In the genomic region with DNA sequence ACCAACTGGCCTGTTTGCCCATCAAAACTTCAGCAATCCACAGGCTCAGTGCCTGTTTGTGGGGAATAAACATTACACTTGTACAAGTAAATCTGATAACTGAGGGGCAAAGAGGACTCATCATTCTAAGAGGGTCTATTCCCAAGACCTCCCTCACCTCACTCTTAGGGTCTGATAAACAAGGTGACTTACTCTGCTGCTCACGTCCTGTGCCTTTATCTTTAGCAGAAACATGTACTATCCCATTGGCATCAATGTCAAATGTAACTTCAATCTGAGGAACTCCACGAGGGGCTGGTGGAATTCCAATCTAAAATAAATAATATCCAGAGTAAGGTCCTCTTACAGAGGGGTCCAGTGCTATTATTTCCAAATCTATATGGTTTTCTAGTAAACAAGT, we compare ENCODE assay signal across 17 cellular contexts. TPM values are rescaled to one million over a fixed set of nuclear protein-coding genes. Genes with fewer than 3 reads are reported as not detected.
DNase-seq lines count a peak whose midpoint lies in the region; ATAC-seq and TF ChIP-seq lines count a peak whose summit lies in the region.
"Had no signal": no experiment of that assay in that cellular context is flagged by ENCODE, and none has a peak within 500 bp of the region (broad histone marks: within the 10 kb centered on the region; RNA-seq: fewer than 3 reads in every experiment).

No MANE protein-coding gene starts in this region.

- peaks cover 48 to 80% (median 63%) of the 10 kb centered on the region in 3 experiments for H3K36me3 ChIP-seq in naive thymus-derived CD4-positive, alpha-beta T cell (ENCODE audit: control insufficient read depth in 2 of 3, insufficient read depth in 3 of 3, low read length in 3 of 3)

- CTCF ChIA-PET in CD4-positive, alpha-beta T cell (lab: Charles Lee), result interaction anchor here (1.1 kb wide), 1 partner anchor 10 kb away, joined by 4 read pairs; no protein-coding TSS in a partner anchor
- CTCF ChIA-PET in naive thymus-derived CD4-positive, alpha-beta T cell (lab: Charles Lee), result no interaction called here

- H3K27me3 Mint-ChIP-seq in activated T-cell treated with anti-CD3 and anti-CD28 coated beads, Interleukin-2, amount 50 U/mL, for 24 hours, result no peaks in the 10 kb centered on the region
- no peaks in the 10 kb centered on the region for H3K27me3 Mint-ChIP-seq in CD4-positive, alpha-beta T cell
- no peaks in the 10 kb centered on the region for H3K27me3 Mint-ChIP-seq in T-helper 17 cell
- no peaks in the 10 kb centered on the region for H3K27me3 Mint-ChIP-seq in naive thymus-derived CD4-positive, alpha-beta T cell

- H3K27me3 ChIP-seq in CD4-positive, alpha-beta T cell (ENCODE audit: control insufficient read depth, insufficient read depth, low read length), result no peaks in the 10 kb centered on the region
- H3K27me3 ChIP-seq in naive thymus-derived CD4-positive, alpha-beta T cell (ENCODE audit: control insufficient read depth in 2 of 2, insufficient read depth in 2 of 2, low read length in 2 of 2), result no peaks in the 10 kb centered on the region
- H3K27me3 ChIP-seq: BE2C had no signal

- H3K4me1 Mint-ChIP-seq in activated T-cell treated with anti-CD3 and anti-CD28 coated beads, Interleukin-2, amount 50 U/mL, for 24 hours (ENCODE audit: low read depth), result peaks cover 20% of the 10 kb centered on the region
- H3K4me1 Mint-ChIP-seq in CD4-positive, alpha-beta T cell (ENCODE audit: low read depth), result peaks cover 11% of the 10 kb centered on the region
- H3K4me1 Mint-ChIP-seq in T-helper 17 cell, result peaks cover 10% of the 10 kb centered on the region
- peaks cover 0 to 24% (median 17%) of the 10 kb centered on the region in 7 donors for H3K4me1 Mint-ChIP-seq in naive thymus-derived CD4-positive, alpha-beta T cell

- H3K4me3 Mint-ChIP-seq in activated T-cell treated with anti-CD3 and anti-CD28 coated beads, Interleukin-2, amount 50 U/mL, for 24 hours, result no peak overlapping the region
- H3K4me3 Mint-ChIP-seq in CD4-positive, alpha-beta T cell, result no peak overlapping the region
- no peak overlapping the region for H3K4me3 Mint-ChIP-seq in T-helper 17 cell
- H3K4me3 Mint-ChIP-seq in naive thymus-derived CD4-positive, alpha-beta T cell, result no peak overlapping the region
- H3K4me3 Mint-ChIP-seq: CD8-positive, alpha-beta T cell had no signal

- peak overlapping the region; percentile 29 for H3K27ac Mint-ChIP-seq in activated T-cell treated with anti-CD3 and anti-CD28 coated beads, Interleukin-2, amount 50 U/mL, for 24 hours
- peak overlapping the region; percentile 30 for H3K27ac Mint-ChIP-seq in CD4-positive, alpha-beta T cell
- H3K27ac Mint-ChIP-seq in T-helper 17 cell, result peak overlapping the region; percentile 85
- peak overlapping the region in 2 of 9 donors; percentile 17 to 44 for H3K27ac Mint-ChIP-seq in naive thymus-derived CD4-positive, alpha-beta T cell
- H3K27ac Mint-ChIP-seq: CD8-positive, alpha-beta T cell had no signal

- H3K9me3 Mint-ChIP-seq in activated T-cell treated with anti-CD3 and anti-CD28 coated beads, Interleukin-2, amount 50 U/mL, for 24 hours, result no peaks in the 10 kb centered on the region
- no peaks in the 10 kb centered on the region for H3K9me3 Mint-ChIP-seq in CD4-positive, alpha-beta T cell
- peaks cover 0 to 2% (median 0%) of the 10 kb centered on the region in 11 donors for H3K9me3 Mint-ChIP-seq in naive thymus-derived CD4-positive, alpha-beta T cell
- H3K9me3 Mint-ChIP-seq: CD8-positive, alpha-beta T cell had no signal

- ATAC-seq in CD4-positive, alpha-beta T cell (ENCODE audit: poor library complexity), result no peak
- no peak for ATAC-seq in T-helper 17 cell
- no peak for ATAC-seq in naive thymus-derived CD4-positive, alpha-beta T cell
- ATAC-seq in HG02588 (IDR thresholded peaks at IDR 0.05; ENCODE audit: unreplicated experiment), result no peak
- ATAC-seq: CD8-positive, alpha-beta T cell had no signal

- H3K27ac ChIP-seq in CD4-positive, alpha-beta T cell (ENCODE audit: low read depth, low read length), result peak overlapping the region; percentile 29
- H3K27ac ChIP-seq in naive thymus-derived CD4-positive, alpha-beta T cell (ENCODE audit: low read depth, low read length), result peak overlapping the region; percentile 29
- no peak overlapping the region for H3K27ac ChIP-seq in coronary artery
- H3K27ac ChIP-seq: C4-2B had no signal

- H3K36me3 Mint-ChIP-seq in activated T-cell treated with anti-CD3 and anti-CD28 coated beads, Interleukin-2, amount 50 U/mL, for 24 hours (ENCODE audit: low read depth), result peaks cover 96% of the 10 kb centered on the region
- peaks cover 89% of the 10 kb centered on the region for H3K36me3 Mint-ChIP-seq in CD4-positive, alpha-beta T cell (ENCODE audit: low read depth)
- H3K36me3 Mint-ChIP-seq in T-helper 17 cell (ENCODE audit: low read depth), result peaks cover 11% of the 10 kb centered on the region
- peaks cover 21 to 55% (median 48%) of the 10 kb centered on the region in 5 donors for H3K36me3 Mint-ChIP-seq in naive thymus-derived CD4-positive, alpha-beta T cell

- no peaks in the 10 kb centered on the region for H3K4me1 ChIP-seq in naive thymus-derived CD4-positive, alpha-beta T cell (ENCODE audit: control insufficient read depth in 2 of 2, insufficient read depth in 2 of 2, low read length in 2 of 2)
- H3K4me1 ChIP-seq: BE2C, HAP-1 had no signal

- no peak overlapping the region for H3K4me3 ChIP-seq in naive thymus-derived CD4-positive, alpha-beta T cell (ENCODE audit: low read length)
- H3K4me3 ChIP-seq in coronary artery, result no peak overlapping the region
- H3K4me3 ChIP-seq: HAP-1 had no signal

- DNase-seq in activated T-cell treated with anti-CD3 and anti-CD28 coated beads, Interleukin-2, amount 50 U/mL, for 24 hours, result no peak
- DNase-seq in activated T-cell treated with anti-CD3 and anti-CD28 coated beads for 4 hours, result no peak
- DNase-seq in CD4-positive, alpha-beta T cell, result no peak
- no peak for DNase-seq in T-helper 17 cell
- no peak for DNase-seq in naive thymus-derived CD4-positive, alpha-beta T cell
- DNase-seq in coronary artery (ENCODE audit: low spot score), result no peak
- DNase-seq: ACHN; BE2C; CD8-positive, alpha-beta T cell; COR-L47; DMS153; DMS79 treated with DMSO at 0.1 percent for 48 hours; EL; GOT3 had no signal

- intact Hi-C loops in CD4-positive, alpha-beta T cell (cut with DNase I, micrococcal nuclease), result no loop called here
- intact Hi-C loops in naive thymus-derived CD4-positive, alpha-beta T cell (cut with micrococcal nuclease), result no loop called here

- POLR2A ChIA-PET in CD4-positive, alpha-beta T cell (lab: Charles Lee), result no interaction called here
- POLR2A ChIA-PET in naive thymus-derived CD4-positive, alpha-beta T cell (lab: Charles Lee), result interaction anchor here (1.1 to 3.1 kb wide), 3 partner anchors 14 to 28 kb away, joined by 4 to 16 read pairs (median 5); a partner anchor contains a TSS

- no peak for TF ChIP-seq CTCF in CD4-positive, alpha-beta T cell (IDR thresholded peaks at IDR 0.05)
- TF ChIP-seq CTCF in coronary artery (IDR thresholded peaks at IDR 0.05), result no peak

- no peaks in the 10 kb centered on the region for H3K9me3 ChIP-seq in CD4-positive, alpha-beta T cell (ENCODE audit: control insufficient read depth, low read length)
- no peaks in the 10 kb centered on the region for H3K9me3 ChIP-seq in T-helper 17 cell (ENCODE audit: control insufficient read depth, low read length, poor library complexity, severe bottlenecking)
- no peaks in the 10 kb centered on the region for H3K9me3 ChIP-seq in naive thymus-derived CD4-positive, alpha-beta T cell (ENCODE audit: control insufficient read depth in 2 of 3, low read length in 3 of 3)
- H3K9me3 ChIP-seq: BE2C, HAP-1 had no signal

RNA-seq across cellular contexts. Expression of a gene that starts 14.6 kb away (rescaled TPM):
- 100 to 1,000 TPM; 178 to 187 TPM for total RNA-seq in CD4-positive, alpha-beta T cell
- total RNA-seq in T-helper 17 cell, result 100 to 1,000 TPM; 150 to 165 TPM
- total RNA-seq in naive thymus-derived CD4-positive, alpha-beta T cell, result 100 to 1,000 TPM in 2 of 5 experiments, 10 to 100 TPM in 3; 40.6 to 137 (median 84.1) TPM
- 10 to 100 TPM; 19.0 to 21.8 TPM for polyA plus RNA-seq in naive thymus-derived CD4-positive, alpha-beta T cell

RNA-seq across cellular contexts. Expression of a gene that starts 17.5 kb away (rescaled TPM):
- total RNA-seq in CD4-positive, alpha-beta T cell, result 100 to 1,000 TPM; 354 to 366 TPM
- 100 to 1,000 TPM; 291 to 305 TPM for total RNA-seq in T-helper 17 cell
- total RNA-seq in naive thymus-derived CD4-positive, alpha-beta T cell, result 100 to 1,000 TPM; 152 to 274 (median 185) TPM
- polyA plus RNA-seq in naive thymus-derived CD4-positive, alpha-beta T cell, result 100 to 1,000 TPM; 143 to 171 TPM

Comparison
In these comparisons a context has a peak if more than half of its experiments do, and no peak if none do; other contexts are left out.
1. H3K27ac ChIP-seq: peak in CD4-positive, alpha-beta T cell (single experiment) and naive thymus-derived CD4-positive, alpha-beta T cell (single experiment); none in coronary artery (0 of 2).